In genomic region chr3:33787328-33788009, GRCh38 we compare ENCODE assay signal across 9 cellular contexts. TPM values are rescaled to one million over a fixed set of nuclear protein-coding genes. Genes with fewer than 3 reads are reported as not detected.
DNase-seq lines count a peak whose midpoint lies in the region; ATAC-seq, FAIRE-seq and TF ChIP-seq lines count a peak whose summit lies in the region.
"Had no signal": no experiment of that assay in that cellular context is flagged by ENCODE, and none has a peak within 500 bp of the region (broad histone marks: within the 10 kb centered on the region; RNA-seq: fewer than 3 reads in every experiment).

No MANE protein-coding gene starts in this region.

- H3K9me3 ChIP-seq in CD4-positive, CD25-positive, alpha-beta regulatory T cell (ENCODE audit: control insufficient read depth in 2 of 2, low read length in 2 of 2): no peaks in the 10 kb centered on the region
- H3K9me3 ChIP-seq in endothelial cell of umbilical vein (replicated peaks; ENCODE audit: control insufficient read depth, insufficient read depth, low read length) (no peaks in the 10 kb centered on the region), mucosa of descending colon (no peaks in the 10 kb centered on the region)

- peak; percentile 73 to 74 for TF ChIP-seq CTCF in endothelial cell of umbilical vein (IDR thresholded peaks at IDR 0.05; ENCODE audit: extremely low read depth in 1 of 2, insufficient read depth in 1 of 2, low read depth in 1 of 2, low read length in 2 of 2)
- TF ChIP-seq CTCF in mucosa of descending colon (IDR thresholded peaks at IDR 0.05): peak; percentile 68

- H3K4me1 Mint-ChIP-seq in CD4-positive, CD25-positive, alpha-beta regulatory T cell: peaks cover 0 to 12% (median 4%) of the 10 kb centered on the region in 4 donors
- H3K4me1 Mint-ChIP-seq in stimulated activated memory B cell treated with anti-CD40 and anti-IgM and Interleukin-4, amounts not matched to agents 10 μg/mL and 1 μg/mL and 100 μg/mL, for 72 hours: peaks cover 16% of the 10 kb centered on the region

- no peak overlapping the region for H3K9ac ChIP-seq in endothelial cell of umbilical vein (replicated peaks; ENCODE audit: extremely low read depth, insufficient read depth, low read length)

- peak overlapping the region in 1 of 4 donors; percentile 7 for H3K4me3 Mint-ChIP-seq in CD4-positive, CD25-positive, alpha-beta regulatory T cell
- H3K4me3 Mint-ChIP-seq in stimulated activated memory B cell treated with anti-CD40 and anti-IgM and Interleukin-4, amounts not matched to agents 10 μg/mL and 1 μg/mL and 100 μg/mL, for 72 hours: peak overlapping the region; percentile 61
- H3K4me3 Mint-ChIP-seq: activated naive CD4-positive, alpha-beta T cell treated with anti-CD3 and anti-CD28 coated beads, Interleukin-2, amount 50 U/mL, for 24 hours had no signal

- POLR2A ChIA-PET in endothelial cell of umbilical vein (lab: Charles Lee): interaction anchor here (0.7 kb wide), 1 partner anchor 152 kb away, joined by 4 read pairs; no protein-coding TSS in a partner anchor

- ATAC-seq in CD4-positive, CD25-positive, alpha-beta regulatory T cell (ENCODE audit: low read depth in 2 of 2): peak; percentile 86 to 89
- peak; percentile 87 for ATAC-seq in GM19328 (IDR thresholded peaks at IDR 0.05; ENCODE audit: unreplicated experiment)
- peak; percentile 62 for ATAC-seq in HG03469 (IDR thresholded peaks at IDR 0.05; ENCODE audit: unreplicated experiment)
- ATAC-seq in mucosa of descending colon: peak; percentile 90
- peak; percentile 88 for ATAC-seq in stimulated activated memory B cell treated with anti-CD40 and anti-IgM and Interleukin-4, amounts not matched to agents 10 μg/mL and 1 μg/mL and 100 μg/mL, for 72 hours

- intact Hi-C loops in endothelial cell of umbilical vein (cut with micrococcal nuclease) (loop anchor here (1.0 to 5.0 kb wide), 7 partner anchors 151 to 840 kb away; partner anchors contain the start of gene UBP1), mucosa of descending colon (cut with DNase I, micrococcal nuclease) (loop anchor here (5.0 to 10.0 kb wide), 2 partner anchors 150 to 153 kb away; no protein-coding TSS in a partner anchor)

- H3K79me2 ChIP-seq in endothelial cell of umbilical vein (ENCODE audit: control insufficient read depth, insufficient read depth, low read length): no peaks in the 10 kb centered on the region

- H2AFZ ChIP-seq in endothelial cell of umbilical vein (ENCODE audit: low read depth, low read length): peak overlapping the region; percentile 92

- no peaks in the 10 kb centered on the region for H4K20me1 ChIP-seq in endothelial cell of umbilical vein (replicated peaks; ENCODE audit: control insufficient read depth, extremely low read depth, insufficient read depth, low read length)

- H3K27ac ChIP-seq in CD4-positive, CD25-positive, alpha-beta regulatory T cell (ENCODE audit: insufficient read depth, low read length, poor library complexity, severe bottlenecking): no peak overlapping the region
- H3K27ac ChIP-seq in endothelial cell of umbilical vein (ENCODE audit: insufficient read depth, low read depth, low read length): no peak overlapping the region

- dilution Hi-C loops in endothelial cell of umbilical vein (cut with MboI; ENCODE audit: extremely low pct_ligation_motif_present, low sequenced_read_pairs): no loop called here

- BruUV-seq in endothelial cell of umbilical vein (replicated peaks; lab: Mats Ljungman, UMichigan): no TSS peak

- no peaks in the 10 kb centered on the region for H3K9me3 Mint-ChIP-seq in CD4-positive, CD25-positive, alpha-beta regulatory T cell
- no peaks in the 10 kb centered on the region for H3K9me3 Mint-ChIP-seq in stimulated activated memory B cell treated with anti-CD40 and anti-IgM and Interleukin-4, amounts not matched to agents 10 μg/mL and 1 μg/mL and 100 μg/mL, for 72 hours
- H3K9me3 Mint-ChIP-seq: activated naive CD4-positive, alpha-beta T cell treated with anti-CD3 and anti-CD28 coated beads, Interleukin-2, amount 50 U/mL, for 24 hours had no signal

- no peaks in the 10 kb centered on the region for H3K36me3 ChIP-seq in CD4-positive, CD25-positive, alpha-beta regulatory T cell (ENCODE audit: control insufficient read depth, insufficient read depth, low read length)
- no peaks in the 10 kb centered on the region for H3K36me3 ChIP-seq in endothelial cell of umbilical vein (ENCODE audit: control insufficient read depth in 2 of 2, extremely low read depth in 1 of 2, insufficient read depth in 2 of 2, low read length in 2 of 2)
- no peaks in the 10 kb centered on the region for H3K36me3 ChIP-seq in mucosa of descending colon (ENCODE audit: low read depth)

- H3K4me1 ChIP-seq in CD4-positive, CD25-positive, alpha-beta regulatory T cell (ENCODE audit: control insufficient read depth, insufficient read depth, low read length, poor library complexity, severe bottlenecking): peaks cover 3% of the 10 kb centered on the region
- H3K4me1 ChIP-seq in endothelial cell of umbilical vein (ENCODE audit: control insufficient read depth, extremely low read depth, insufficient read depth, low read length): peaks cover 4% of the 10 kb centered on the region
- H3K4me1 ChIP-seq in mucosa of descending colon (ENCODE audit: low read depth): peaks cover 3% of the 10 kb centered on the region

- H3K27me3 ChIP-seq in CD4-positive, CD25-positive, alpha-beta regulatory T cell (ENCODE audit: control insufficient read depth, insufficient read depth, low read length): peaks cover 9% of the 10 kb centered on the region
- no peaks in the 10 kb centered on the region for H3K27me3 ChIP-seq in endothelial cell of umbilical vein (ENCODE audit: control insufficient read depth in 2 of 2, insufficient read depth in 2 of 2, low read length in 2 of 2)

- no peak overlapping the region for H3K4me3 ChIP-seq in CD4-positive, CD25-positive, alpha-beta regulatory T cell (ENCODE audit: low read depth, low read length)
- H3K4me3 ChIP-seq in endothelial cell of umbilical vein (replicated peaks in 1 of 3; ENCODE audit: insufficient read depth in 1 of 3, low read depth in 1 of 3, low read length in 3 of 3): peak overlapping the region; percentile 7 to 17 (median 8)
- H3K4me3 ChIP-seq in mucosa of descending colon: no peak overlapping the region

- CTCF ChIA-PET in endothelial cell of umbilical vein (lab: Charles Lee): interaction anchor here (0.6 to 5.2 kb wide), 71 partner anchors 9 to 1145 kb away, joined by 3 to 112 read pairs (median 5); partner anchors contain the start of gene PDCD6IP

- peak; percentile 36 to 77 (median 66) for DNase-seq in CD4-positive, CD25-positive, alpha-beta regulatory T cell
- DNase-seq in NOMO-1 (lab: John Stamatoyannopoulos, UW; ENCODE audit: unreplicated experiment in 2 of 2) (peak; percentile 48 to 74), endothelial cell of umbilical vein (ENCODE audit: low read depth, low spot score) (peak; percentile 71), mucosa of descending colon (peak in 2 of 3 donors; percentile 56 to 81)
- peak; percentile 54 for DNase-seq in activated CD8-positive, alpha-beta memory T cell treated with anti-CD3 and anti-CD28 coated beads, Interleukin-2, amount 50 U/mL, for 4 hours

- peak; percentile 93 for FAIRE-seq in endothelial cell of umbilical vein (lab: Jason Lieb, UNC)

- TF ChIP-seq POLR2A in endothelial cell of umbilical vein (IDR thresholded peaks at IDR 0.05; ENCODE audit: low read depth, low read length): no peak

- no peaks in the 10 kb centered on the region for H3K9me1 ChIP-seq in endothelial cell of umbilical vein (replicated peaks; ENCODE audit: control insufficient read depth, extremely low read depth, insufficient read depth, low read length)

- no peak overlapping the region for H3K27ac Mint-ChIP-seq in CD4-positive, CD25-positive, alpha-beta regulatory T cell
- no peak overlapping the region for H3K27ac Mint-ChIP-seq in stimulated activated memory B cell treated with anti-CD40 and anti-IgM and Interleukin-4, amounts not matched to agents 10 μg/mL and 1 μg/mL and 100 μg/mL, for 72 hours
- H3K27ac Mint-ChIP-seq: activated naive CD4-positive, alpha-beta T cell treated with anti-CD3 and anti-CD28 coated beads, Interleukin-2, amount 50 U/mL, for 24 hours had no signal

- H3K4me2 ChIP-seq in endothelial cell of umbilical vein (ENCODE audit: insufficient read depth, low read length): peak overlapping the region; percentile 77

- H3K36me3 Mint-ChIP-seq in CD4-positive, CD25-positive, alpha-beta regulatory T cell: no peaks in the 10 kb centered on the region
- no peaks in the 10 kb centered on the region for H3K36me3 Mint-ChIP-seq in stimulated activated memory B cell treated with anti-CD40 and anti-IgM and Interleukin-4, amounts not matched to agents 10 μg/mL and 1 μg/mL and 100 μg/mL, for 72 hours
- H3K36me3 Mint-ChIP-seq: activated naive CD4-positive, alpha-beta T cell treated with anti-CD3 and anti-CD28 coated beads, Interleukin-2, amount 50 U/mL, for 24 hours had no signal

- peaks cover 33% of the 10 kb centered on the region for H3K27me3 Mint-ChIP-seq in CD4-positive, CD25-positive, alpha-beta regulatory T cell
- no peaks in the 10 kb centered on the region for H3K27me3 Mint-ChIP-seq in stimulated activated memory B cell treated with anti-CD40 and anti-IgM and Interleukin-4, amounts not matched to agents 10 μg/mL and 1 μg/mL and 100 μg/mL, for 72 hours

TF ChIP-seq in endothelial cell of umbilical vein, 7 proteins besides CTCF, POLR2A, EP300 and RAD21 (continues in another document):
- TF ChIP-seq MYC (IDR thresholded peaks at IDR 0.05; ENCODE audit: low read depth, low read length) (no peak), JUN (IDR thresholded peaks at IDR 0.05; ENCODE audit: borderline replicate concordance, insufficient read depth, insufficient read length, low read depth) (no peak), GATA2 (IDR thresholded peaks at IDR 0.05; ENCODE audit: insufficient read depth, insufficient read length, low read depth, low read length) (no peak), POLR2AphosphoS5 (IDR thresholded peaks at IDR 0.05; ENCODE audit: insufficient read depth, low read depth, low read length) (no peak), MAX (IDR thresholded peaks at IDR 0.05; ENCODE audit: insufficient read depth, insufficient read length) (no peak)

RNA-seq across cellular contexts. Expression of gene PDCD6IP, which starts 11.0 kb away (rescaled TPM):
- total RNA-seq in CD4-positive, CD25-positive, alpha-beta regulatory T cell: 178 TPM
- polyA plus RNA-seq in CD4-positive, CD25-positive, alpha-beta regulatory T cell: 10 to 100 TPM; 73.0 to 86.1 (median 78.8) TPM
- total RNA-seq in endothelial cell of umbilical vein (265 and 268 TPM in 2 replicates), mucosa of descending colon (100 to 1,000 TPM; 305 to 521 (median 428) TPM)
- 106 and 161 TPM in 2 replicates for polyA plus RNA-seq in endothelial cell of umbilical vein
- 51.0 and 59.8 TPM in 2 replicates for polyA plus RNA-seq in endothelial cell of umbilical vein (2011; cell fraction: cytosol; rRNA removed)
- 214 and 267 TPM in 2 replicates for polyA plus RNA-seq in endothelial cell of umbilical vein (2011; cell fraction: nucleus; rRNA removed)
- polyA plus RNA-seq in endothelial cell of umbilical vein (2012): 128 and 175 TPM in 2 replicates
- 146 and 154 TPM in 2 replicates for polyA minus RNA-seq in endothelial cell of umbilical vein
- polyA minus RNA-seq in endothelial cell of umbilical vein (2011; cell fraction: cytosol; rRNA and poly(A)+ RNA removed): 147 TPM
- 221 and 226 TPM in 2 replicates for polyA minus RNA-seq in endothelial cell of umbilical vein (2011; cell fraction: nucleus; rRNA and poly(A)+ RNA removed)

Comparison
In these comparisons a context has a peak if more than half of its experiments do, and no peak if none do; other contexts are left out.
1. H3K4me3 ChIP-seq: peak in endothelial cell of umbilical vein (3 of 3); none in CD4-positive, CD25-positive, alpha-beta regulatory T cell (single experiment) and mucosa of descending colon (single experiment).
2. Peak in every context shown above with its lines, with median percentiles within 50 percentile points of each other: ATAC-seq and DNase-seq.